Comparison of ENCODE assay signal across 8 cellular contexts in genomic region chr7:43700059-43700501, GRCh38. TPM values are rescaled to one million over a fixed set of nuclear protein-coding genes. Genes with fewer than 3 reads are reported as not detected.
A peak's percentile ranks its signal among the peaks of the same experiment; 100 is the strongest.
DNase-seq lines count a peak whose midpoint lies in the region; ATAC-seq, FAIRE-seq and TF ChIP-seq lines count a peak whose summit lies in the region.

No MANE protein-coding gene starts in this region.

- peak overlapping the region; percentile 53 for H3K9ac ChIP-seq in SU-DHL-6 (ENCODE audit: low read length)

- no peaks in the 10 kb centered on the region for H4K20me1 ChIP-seq in SU-DHL-6 (ENCODE audit: low read depth, low read length)

- 19% methylated on average over 6 of the region's 6 CpGs for WGBS in prostate gland

- intact Hi-C loops in prostate gland (cut with DNase I), result loop anchor here (1.0 to 5.0 kb wide), 2 partner anchors 118 to 137 kb away; no protein-coding TSS in a partner anchor

- peaks cover 38% of the 10 kb centered on the region for H3F3A ChIP-seq in SU-DHL-6 (ENCODE audit: insufficient read depth)

- H3K27ac ChIP-seq in SU-DHL-6 (ENCODE audit: low read depth, low read length) (peak overlapping the region; percentile 83), prostate gland (no peak overlapping the region)

- H3K79me2 ChIP-seq in SU-DHL-6 (ENCODE audit: insufficient read depth, low read length), result peaks cover 97% of the 10 kb centered on the region

- H3K36me3 ChIP-seq in SU-DHL-6 (ENCODE audit: low read length) (peaks cover 4% of the 10 kb centered on the region; the same call in 1 of the 2 replicates), prostate gland (no peaks in the 10 kb centered on the region)

- peak; percentile 40 for TF ChIP-seq CTCF in NB4 (IDR thresholded peaks at IDR 0.05; ENCODE audit: low read depth, low read length)
- TF ChIP-seq CTCF in SU-DHL-6 (IDR thresholded peaks at IDR 0.05; ENCODE audit: insufficient read depth, low read length, poor library complexity, severe bottlenecking), result peak; percentile 74
- TF ChIP-seq CTCF in fibroblast of villous mesenchyme (IDR thresholded peaks at IDR 0.05; ENCODE audit: insufficient read depth, low read depth, low read length), result peak; percentile 59
- TF ChIP-seq CTCF in prostate gland (IDR thresholded peaks at IDR 0.05), result peak; percentile 35 to 85 (median 76)

- H3K4me3 ChIP-seq in NB4 (ENCODE audit: low read depth, low read length) (no peak overlapping the region), SU-DHL-6 (ENCODE audit: insufficient read depth, low read length, poor library complexity, severe bottlenecking) (peak overlapping the region; percentile 29), fibroblast of villous mesenchyme (ENCODE audit: low read depth, low read length) (no peak overlapping the region), prostate gland (no peak overlapping the region)

- peak; percentile 97 for FAIRE-seq in A204.1 (lab: Jason Lieb, UNC)

- ATAC-seq in GM21515 (IDR thresholded peaks at IDR 0.05; ENCODE audit: unreplicated experiment), result no peak
- no peak for ATAC-seq in HG02571 (IDR thresholded peaks at IDR 0.05; ENCODE audit: unreplicated experiment)

- H2AFZ ChIP-seq in SU-DHL-6 (ENCODE audit: low read depth, low read length, severe bottlenecking), result no peak overlapping the region

- H3K4me2 ChIP-seq in SU-DHL-6 (ENCODE audit: low read depth, low read length, poor library complexity, severe bottlenecking), result peak overlapping the region; percentile 68

- peak; percentile 47 for DNase-seq in GF-D8 (lab: John Stamatoyannopoulos, UW)
- DNase-seq in NB4 (ENCODE audit: low read depth), result peak; percentile 68
- peak; percentile 75 for DNase-seq in fibroblast of villous mesenchyme (ENCODE audit: low read depth)
- DNase-seq in prostate gland (ENCODE audit: low spot score), result no peak

- H3K9me3 ChIP-seq in SU-DHL-6 (ENCODE audit: insufficient read depth, low read length), result no peaks in the 10 kb centered on the region
- no peaks in the 10 kb centered on the region for H3K9me3 ChIP-seq in prostate gland

- no peaks in the 10 kb centered on the region for H3K9me2 ChIP-seq in SU-DHL-6 (replicated peaks; ENCODE audit: insufficient read depth, low read length)

- TF ChIP-seq POLR2A in NB4 (IDR thresholded peaks at IDR 0.05; ENCODE audit: extremely low read depth, insufficient read length) (no peak), prostate gland (IDR thresholded peaks at IDR 0.05) (no peak)

- H3K4me1 ChIP-seq in prostate gland (replicated peaks), result no peaks in the 10 kb centered on the region

- H3K27me3 ChIP-seq in SU-DHL-6 (ENCODE audit: low read length) (no peaks in the 10 kb centered on the region), prostate gland (replicated peaks; ENCODE audit: insufficient read depth) (no peaks in the 10 kb centered on the region)

RNA-seq across cellular contexts. Expression of gene COA1, which starts 29.2 kb away (rescaled TPM):
- total RNA-seq in fibroblast of villous mesenchyme (37.7 and 41.5 TPM in 2 replicates), prostate gland (10 to 100 TPM; 47.9 to 57.5 TPM)

RNA-seq across cellular contexts. Expression of gene BLVRA, which starts 58.4 kb away (rescaled TPM):
- 14.7 and 24.2 TPM in 2 replicates for total RNA-seq in fibroblast of villous mesenchyme
- total RNA-seq in prostate gland, result 10 to 100 TPM; 30.2 to 39.7 TPM
